2 cellular contexts compared by ENCODE assay signal in the genomic region with DNA sequence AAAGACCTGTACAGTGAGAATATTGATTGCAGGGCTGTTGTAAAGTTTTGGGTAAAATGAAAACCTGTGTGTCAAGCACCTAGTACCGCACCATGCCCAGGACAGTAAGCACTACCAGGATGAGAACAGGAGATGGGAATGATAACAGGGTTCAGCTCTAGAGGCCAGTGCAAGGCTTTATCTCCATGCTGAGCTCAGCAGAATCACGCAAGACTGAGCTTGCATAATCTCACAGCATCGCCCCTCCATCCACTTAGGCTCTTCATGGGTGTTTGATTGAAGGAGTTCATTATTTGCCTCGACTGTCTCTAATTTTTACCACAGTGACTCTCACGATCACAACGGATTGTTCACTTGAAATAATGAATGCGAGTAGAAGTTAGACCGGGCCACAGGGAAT.
TF ChIP-seq lines count a peak whose summit lies in the region.

No MANE protein-coding gene starts in this region.

TF ChIP-seq in HepG2, 621 proteins besides CTCF, POLR2A, EP300 and RAD21:
- TF ChIP-seq MAFK (conservative IDR thresholded peaks at IDR 0.05 in 1 of 2, IDR thresholded peaks at IDR 0.05 in 1 of 2; ENCODE audit: low read length in 2 of 2) (peak; percentile 71 to 88), MAFF (IDR thresholded peaks at IDR 0.05; ENCODE audit: low read depth, low read length) (peak; percentile 73), TOE1 (CRISPR knock-in tag; IDR thresholded peaks at IDR 0.05) (no peak)
- TF ChIP-seq, protein P1, sequence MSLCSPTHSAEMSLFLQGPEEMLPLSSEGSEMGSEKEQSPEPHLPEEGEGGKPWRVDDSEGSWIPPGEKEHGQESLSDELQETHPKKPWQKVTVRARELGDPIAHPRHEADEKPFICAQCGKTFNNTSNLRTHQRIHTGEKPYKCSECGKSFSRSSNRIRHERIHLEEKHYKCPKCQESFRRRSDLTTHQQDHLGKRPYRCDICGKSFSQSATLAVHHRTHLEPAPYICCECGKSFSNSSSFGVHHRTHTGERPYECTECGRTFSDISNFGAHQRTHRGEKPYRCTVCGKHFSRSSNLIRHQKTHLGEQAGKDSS (CRISPR knock-in tag; IDR thresholded peaks at IDR 0.05; ENCODE audit: borderline replicate concordance, low read depth), result no peak

TF ChIP-seq in K562, 482 proteins besides CTCF, POLR2A, EP300 and RAD21:
- TF ChIP-seq MAFG (tag; conservative IDR thresholded peaks at IDR 0.05), result 0 out of 2 replicates have a peak, but pooled peaks have one; percentile 27
- no peak for TF ChIP-seq ZFP36 (IDR thresholded peaks at IDR 0.05; ENCODE audit: low read depth, low read length, partially characterized antibody)
- no peak for TF ChIP-seq TCF3 (CRISPR knock-in tag; IDR thresholded peaks at IDR 0.05)
- TF ChIP-seq MEF2D (tag; conservative IDR thresholded peaks at IDR 0.05; ENCODE audit: low read depth), result no peak
- peak; percentile 42 for TF ChIP-seq C11orf30 (IDR thresholded peaks at IDR 0.05; ENCODE audit: low read depth)
- no peak for TF ChIP-seq ZBTB2 (IDR thresholded peaks at IDR 0.05)
- TF ChIP-seq ZNF134 (CRISPR knock-in tag; conservative IDR thresholded peaks at IDR 0.05), result no peak
- TF ChIP-seq E2F1 (CRISPR knock-in tag; IDR thresholded peaks at IDR 0.05), result no peak
- TF ChIP-seq ZNF57 (CRISPR knock-in tag; IDR thresholded peaks at IDR 0.05), result no peak
- no peak for TF ChIP-seq U2AF2 (optimal IDR thresholded peaks at IDR 0.05; ENCODE audit: low read depth, low read length)
- no peak for TF ChIP-seq DLX4 (CRISPR knock-in tag; IDR thresholded peaks at IDR 0.05)
- TF ChIP-seq SMARCA4 (IDR thresholded peaks at IDR 0.05), result no peak
- TF ChIP-seq ETS2 (tag; IDR thresholded peaks at IDR 0.05; ENCODE audit: borderline replicate concordance, poor library complexity, severe bottlenecking), result no peak
- TF ChIP-seq KDM4B (IDR thresholded peaks at IDR 0.05; ENCODE audit: borderline replicate concordance in 2 of 2, low read depth in 1 of 2), result no peak
- no peak for TF ChIP-seq E4F1 (CRISPR knock-in tag; IDR thresholded peaks at IDR 0.05; ENCODE audit: borderline replicate concordance)
- no peak for TF ChIP-seq RUNX1 (IDR thresholded peaks at IDR 0.05; ENCODE audit: low read depth)
- peak; percentile 27; the same call in 1 of the 2 replicates for TF ChIP-seq ZNF316 (IDR thresholded peaks at IDR 0.05)
- no peak for TF ChIP-seq PCBP1 (IDR thresholded peaks at IDR 0.05; ENCODE audit: low read depth, low read length, poor library complexity, severe bottlenecking)
- 0 out of 2 replicates have a peak, but pooled peaks have one; percentile 15 for TF ChIP-seq MAFK (IDR thresholded peaks at IDR 0.05; ENCODE audit: low read length)
- no peak for TF ChIP-seq RHOXF2B (CRISPR knock-in tag; conservative IDR thresholded peaks at IDR 0.05)
